In genomic region chr11:8040921-8041285, GRCh38 we compare ENCODE assay signal across 33 cellular contexts. TPM values are rescaled to one million over a fixed set of nuclear protein-coding genes. Genes with fewer than 3 reads are reported as not detected.
"Had no signal": no experiment of that assay in that cellular context is flagged by ENCODE, and none has a peak within 500 bp of the region (broad histone marks: within the 10 kb centered on the region; RNA-seq: fewer than 3 reads in every experiment).

No MANE protein-coding gene starts in this region.

- H3K27ac ChIP-seq: brain microvascular endothelial cell, Peyer's patch, VCaP had no signal

- H3K36me3 ChIP-seq: brain microvascular endothelial cell, MG63, Peyer's patch had no signal

- H3K4me1 Mint-ChIP-seq: activated B cell treated with CpG ODN at 0.5 μM for 24 hours; activated naive CD8-positive, alpha-beta T cell treated with anti-CD3 and anti-CD28 coated beads for 36 hours had no signal

- ATAC-seq: activated T-cell treated with anti-CD3 and anti-CD28 coated beads, Interleukin-2, amount 50 U/mL, for 72 hours; activated T-helper 17 cell treated with anti-CD3 and anti-CD28 coated beads, Interleukin-2, amount 50 U/mL, for 72 hours had no signal

- DNase-seq: activated B cell treated with CpG ODN at 0.5 μM for 24 hours; activated CD4-positive, alpha-beta memory T cell treated with anti-CD3 and anti-CD28 coated beads for 36 hours; activated CD4-positive, alpha-beta T cell treated with anti-CD3 and anti-CD28 coated beads for 4 hours; activated CD4-positive, alpha-beta T cell treated with anti-CD3 and anti-CD28 coated beads, Interleukin-2, amount 50 U/mL, for 1 hour; activated CD4-positive, CD25-positive, alpha-beta regulatory T cell treated with anti-CD3 and anti-CD28 coated beads, Interleukin-2, amount 50 U/mL, for 72 hours; activated effector memory CD4-positive, alpha-beta T cell treated with anti-CD3 and anti-CD28 coated beads, Interleukin-2, amount 50 U/mL, for 16 hours; activated naive CD4-positive, alpha-beta T cell; activated naive CD4-positive, alpha-beta T cell treated with anti-CD3 and anti-CD28 coated beads, Interleukin-2, amount 50 U/mL, for 16 hours; activated naive CD8-positive, alpha-beta T cell treated with anti-CD3 and anti-CD28 coated beads for 36 hours; activated T-cell treated with anti-CD3 and anti-CD28 coated beads, Interleukin-2, amount 50 U/mL, for 1 hour; activated T-cell treated with anti-CD3 and anti-CD28 coated beads, Interleukin-2, amount 50 U/mL, for 72 hours; amniotic stem cell; brain microvascular endothelial cell; Kasumi-1; KG1; MG63; NCI-H1048; NCI-H1105 treated with DMSO at 0.1 percent for 48 hours; NCI-H1436; NCI-H1694; NCI-H1930; NCI-H2081 treated with DMSO at 0.1 percent for 48 hours; NCI-H345; NCI-H524 treated with DMSO at 0.1 percent for 48 hours; RPMI8226; SIG-M5; SW 1271; T-helper 1 cell; T-helper 2 cell; T-helper 9 cell had no signal

- H3K27ac Mint-ChIP-seq: activated B cell treated with CpG ODN at 0.5 μM for 24 hours; activated CD4-positive, alpha-beta memory T cell treated with anti-CD3 and anti-CD28 coated beads for 36 hours; activated naive CD8-positive, alpha-beta T cell treated with anti-CD3 and anti-CD28 coated beads for 36 hours; activated T-cell treated with anti-CD3 and anti-CD28 coated beads, Interleukin-2, amount 50 U/mL, for 72 hours; activated T-helper 17 cell treated with anti-CD3 and anti-CD28 coated beads, Interleukin-2, amount 50 U/mL, for 72 hours had no signal

- H3K9me3 Mint-ChIP-seq: activated B cell treated with CpG ODN at 0.5 μM for 24 hours; activated CD4-positive, alpha-beta memory T cell treated with anti-CD3 and anti-CD28 coated beads for 36 hours; activated naive CD8-positive, alpha-beta T cell treated with anti-CD3 and anti-CD28 coated beads for 36 hours; activated T-cell treated with anti-CD3 and anti-CD28 coated beads, Interleukin-2, amount 50 U/mL, for 72 hours; activated T-helper 17 cell treated with anti-CD3 and anti-CD28 coated beads, Interleukin-2, amount 50 U/mL, for 72 hours had no signal

- H3K4me3 Mint-ChIP-seq: activated B cell treated with CpG ODN at 0.5 μM for 24 hours; activated CD4-positive, alpha-beta memory T cell treated with anti-CD3 and anti-CD28 coated beads for 36 hours; activated naive CD8-positive, alpha-beta T cell treated with anti-CD3 and anti-CD28 coated beads for 36 hours; activated T-cell treated with anti-CD3 and anti-CD28 coated beads, Interleukin-2, amount 50 U/mL, for 72 hours; activated T-helper 17 cell treated with anti-CD3 and anti-CD28 coated beads, Interleukin-2, amount 50 U/mL, for 72 hours had no signal

- H3K9me3 ChIP-seq: MG63, Peyer's patch had no signal

- H3K36me3 Mint-ChIP-seq: activated CD4-positive, alpha-beta memory T cell treated with anti-CD3 and anti-CD28 coated beads for 36 hours; activated naive CD8-positive, alpha-beta T cell treated with anti-CD3 and anti-CD28 coated beads for 36 hours had no signal

- H3K27me3 ChIP-seq: Peyer's patch had no signal

- H3K4me3 ChIP-seq: MG63, Peyer's patch had no signal

- H3K4me1 ChIP-seq: Peyer's patch had no signal

RNA-seq across cellular contexts. Expression of gene TUB, which starts 40.1 kb away (rescaled TPM):
- total RNA-seq: activated B cell treated with CpG ODN at 0.5 μM for 24 hours had no signal
